In the genomic region with DNA sequence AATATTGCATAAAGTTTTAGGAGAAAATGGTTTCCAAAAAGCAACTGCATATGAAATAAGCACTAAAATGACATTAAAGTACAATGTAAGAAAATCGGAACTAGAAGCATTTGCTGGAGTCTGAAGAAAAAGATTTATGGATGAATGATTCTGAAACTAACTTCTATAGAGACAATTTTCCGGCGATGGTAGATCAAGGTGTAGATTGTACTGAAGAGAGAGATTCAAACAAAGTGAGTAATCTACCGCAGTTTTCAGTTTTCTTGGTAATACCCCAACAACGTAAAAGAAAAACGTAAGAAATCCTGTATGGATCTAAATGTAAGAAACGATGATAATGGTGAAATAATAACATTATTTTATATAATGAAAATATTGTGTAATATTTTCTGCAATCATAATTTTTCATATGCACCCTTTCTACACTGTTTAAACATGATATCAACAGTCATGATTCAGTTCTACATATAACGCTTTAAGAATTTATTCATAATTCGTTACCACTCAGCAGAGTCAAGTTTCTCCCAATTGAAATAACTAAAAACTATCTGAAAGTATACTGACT, we compare ENCODE assay signal across 11 cellular contexts. TPM values are rescaled to one million over a fixed set of nuclear protein-coding genes. Genes with fewer than 3 reads are reported as not detected.
DNase-seq lines count a peak whose midpoint lies in the region; ATAC-seq and TF ChIP-seq lines count a peak whose summit lies in the region.
"Had no signal": no experiment of that assay in that cellular context is flagged by ENCODE, and none has a peak within 500 bp of the region (broad histone marks: within the 10 kb centered on the region; RNA-seq: fewer than 3 reads in every experiment).

No MANE protein-coding gene starts in this region.

- TSS peak; percentile 35 for BruUV-seq in MCF 10A (replicated peaks; lab: Mats Ljungman, UMichigan)
- no TSS peak for BruUV-seq in mammary epithelial cell (replicated peaks; lab: Mats Ljungman, UMichigan)

- no peak overlapping the region for H2AFZ ChIP-seq in mammary epithelial cell (ENCODE audit: low read depth, low read length)

- no peaks in the 10 kb centered on the region for H3K36me3 Mint-ChIP-seq in MCF 10A (ENCODE audit: insufficient read depth, unreplicated experiment)
- peaks cover 5% of the 10 kb centered on the region for H3K36me3 Mint-ChIP-seq in activated T-helper 2 cell treated with anti-CD3 and anti-CD28 coated beads, Interferon-gamma antibody, Interleukin-2, Interleukin-4, amounts not matched to agents 10 μg/mL and 5 μg/mL and 100 μg/mL, durations not matched to agents 14 hours and 24 hours and 36 hours (ENCODE audit: low read depth)
- H3K36me3 Mint-ChIP-seq in type B pancreatic cell: no peaks in the 10 kb centered on the region

- intact Hi-C loops in MCF 10A (cut with micrococcal nuclease): no loop called here
- intact Hi-C loops in mammary epithelial cell (cut with micrococcal nuclease): loop anchor here (2.0 kb wide), 1 partner anchor 15 kb away; no protein-coding TSS in a partner anchor
- intact Hi-C loops in activated T-helper 2 cell treated with anti-CD3 and anti-CD28 coated beads, Interferon-gamma antibody, Interleukin-2, Interleukin-4, amounts not matched to agents 10 μg/mL and 5 μg/mL and 100 μg/mL, durations not matched to agents 14 hours and 24 hours and 36 hours (cut with micrococcal nuclease): loop anchor here (2.0 to 5.0 kb wide), 2 partner anchors 45 to 100 kb away; a partner anchor contains a TSS
- intact Hi-C loops in lower lobe of right lung (cut with DNase I): no loop called here

- H3K27me3 ChIP-seq in mammary epithelial cell (ENCODE audit: insufficient read depth, low read length) (no peaks in the 10 kb centered on the region), lower lobe of right lung (ENCODE audit: low read depth) (no peaks in the 10 kb centered on the region)
- H3K27me3 ChIP-seq: BE2C had no signal

- no peak for ATAC-seq in lower lobe of right lung

- no peaks in the 10 kb centered on the region for H3K36me3 ChIP-seq in mammary epithelial cell (ENCODE audit: insufficient read depth, low read length)
- no peaks in the 10 kb centered on the region for H3K36me3 ChIP-seq in lower lobe of right lung
- H3K36me3 ChIP-seq: BE2C, HAP-1 had no signal

- H3K4me1 Mint-ChIP-seq in MCF 10A (ENCODE audit: insufficient read depth, unreplicated experiment) (peaks cover 5% of the 10 kb centered on the region), type B pancreatic cell (ENCODE audit: unreplicated experiment) (peaks cover 11% of the 10 kb centered on the region)
- H3K4me1 Mint-ChIP-seq in activated T-helper 2 cell treated with anti-CD3 and anti-CD28 coated beads, Interferon-gamma antibody, Interleukin-2, Interleukin-4, amounts not matched to agents 10 μg/mL and 5 μg/mL and 100 μg/mL, durations not matched to agents 14 hours and 24 hours and 36 hours (ENCODE audit: low read depth): peaks cover 34% of the 10 kb centered on the region

- H3K4me2 ChIP-seq in mammary epithelial cell (ENCODE audit: insufficient read depth, low read depth, low read length): no peak overlapping the region

- POLR2A ChIA-PET in MCF 10A (lab: Yijun Ruan, JAX): interaction anchor here (0.7 to 1.8 kb wide), 2 partner anchors 15 to 115 kb away, joined by 3 to 6 read pairs; no protein-coding TSS in a partner anchor
- POLR2A ChIA-PET in GM10248 (lab: Yijun Ruan, JAX): no interaction called here

- TF ChIP-seq CTCF in MCF 10A (IDR thresholded peaks at IDR 0.05; ENCODE audit: unreplicated experiment): no peak
- no peak for TF ChIP-seq CTCF in mammary epithelial cell (conservative IDR thresholded peaks at IDR 0.05 in 1 of 2, IDR thresholded peaks at IDR 0.05 in 1 of 2; ENCODE audit: extremely low read depth in 1 of 2, insufficient read depth in 1 of 2, low read depth in 1 of 2, low read length in 2 of 2)
- TF ChIP-seq CTCF in type B pancreatic cell (conservative IDR thresholded peaks at IDR 0.05): no peak
- TF ChIP-seq CTCF in lower lobe of right lung (IDR thresholded peaks at IDR 0.05): no peak
- TF ChIP-seq CTCF in GM10248 (IDR thresholded peaks at IDR 0.05; ENCODE audit: control extremely low read depth, extremely low read depth, low read depth, missing control alignments): no peak

- peaks cover 3% of the 10 kb centered on the region for H3K9me3 ChIP-seq in mammary epithelial cell (replicated peaks; ENCODE audit: insufficient read depth, low read length)
- no peaks in the 10 kb centered on the region for H3K9me3 ChIP-seq in lower lobe of right lung
- H3K9me3 ChIP-seq: BE2C, HAP-1 had no signal

- H3K9me3 Mint-ChIP-seq in MCF 10A (ENCODE audit: unreplicated experiment) (no peaks in the 10 kb centered on the region), type B pancreatic cell (peaks cover 12% of the 10 kb centered on the region)
- no peaks in the 10 kb centered on the region for H3K9me3 Mint-ChIP-seq in activated T-helper 2 cell treated with anti-CD3 and anti-CD28 coated beads, Interferon-gamma antibody, Interleukin-2, Interleukin-4, amounts not matched to agents 10 μg/mL and 5 μg/mL and 100 μg/mL, durations not matched to agents 14 hours and 24 hours and 36 hours

- WGBS in mammary epithelial cell (ENCODE audit: low coverage, missing lambda C conversion rate): 96% methylated on average over 9 of the region's 9 CpGs

- H3K27ac ChIP-seq in mammary epithelial cell (ENCODE audit: insufficient read depth, low read depth, low read length) (no peak overlapping the region), lower lobe of right lung (no peak overlapping the region)

- H3K4me3 ChIP-seq in mammary epithelial cell (replicated peaks in 1 of 3; ENCODE audit: insufficient read depth in 1 of 3, low read depth in 2 of 3, low read length in 3 of 3) (no peak overlapping the region), lower lobe of right lung (no peak overlapping the region)
- H3K4me3 ChIP-seq: HAP-1 had no signal

- H3K9ac ChIP-seq in mammary epithelial cell (ENCODE audit: insufficient read depth, low read length): no peak overlapping the region

- H3K27ac Mint-ChIP-seq in MCF 10A (ENCODE audit: low read depth, unreplicated experiment) (no peak overlapping the region), type B pancreatic cell (no peak overlapping the region)
- peak overlapping the region; percentile 84 for H3K27ac Mint-ChIP-seq in activated T-helper 2 cell treated with anti-CD3 and anti-CD28 coated beads, Interferon-gamma antibody, Interleukin-2, Interleukin-4, amounts not matched to agents 10 μg/mL and 5 μg/mL and 100 μg/mL, durations not matched to agents 14 hours and 24 hours and 36 hours

- H4K20me1 ChIP-seq in mammary epithelial cell (ENCODE audit: insufficient read depth, low read length): no peaks in the 10 kb centered on the region

- H3K4me3 Mint-ChIP-seq in MCF 10A (ENCODE audit: unreplicated experiment) (peak overlapping the region; percentile 81), type B pancreatic cell (peak overlapping the region; percentile 85)
- peak overlapping the region; percentile 79 for H3K4me3 Mint-ChIP-seq in activated T-helper 2 cell treated with anti-CD3 and anti-CD28 coated beads, Interferon-gamma antibody, Interleukin-2, Interleukin-4, amounts not matched to agents 10 μg/mL and 5 μg/mL and 100 μg/mL, durations not matched to agents 14 hours and 24 hours and 36 hours (ENCODE audit: low read depth)

- dilution Hi-C loops in mammary epithelial cell (cut with HindIII; ENCODE audit: low sequenced_read_pairs): no loop called here

- DNase-seq in MCF 10A (ENCODE audit: unreplicated experiment): no peak
- DNase-seq in mammary epithelial cell: no peak
- no peak for DNase-seq in activated T-helper 2 cell treated with anti-CD3 and anti-CD28 coated beads, Interferon-gamma antibody, Interleukin-2, Interleukin-4, amounts not matched to agents 10 μg/mL and 5 μg/mL and 100 μg/mL, durations not matched to agents 14 hours and 24 hours and 36 hours (ENCODE audit: low spot score)
- DNase-seq in type B pancreatic cell (ENCODE audit: extremely low spot score, unreplicated experiment): no peak
- DNase-seq in lower lobe of right lung: no peak
- DNase-seq in GM10248 (ENCODE audit: extremely low spot score): no peak
- DNase-seq: BE2C, KBM-7, SIG-M5 had no signal

- H3K79me2 ChIP-seq in mammary epithelial cell (ENCODE audit: insufficient read depth, low read length): peaks cover 19% of the 10 kb centered on the region

- H3K27me3 Mint-ChIP-seq in MCF 10A (ENCODE audit: insufficient read depth, unreplicated experiment): peaks cover 8% of the 10 kb centered on the region
- H3K27me3 Mint-ChIP-seq in activated T-helper 2 cell treated with anti-CD3 and anti-CD28 coated beads, Interferon-gamma antibody, Interleukin-2, Interleukin-4, amounts not matched to agents 10 μg/mL and 5 μg/mL and 100 μg/mL, durations not matched to agents 14 hours and 24 hours and 36 hours (ENCODE audit: low read depth): peaks cover 7% of the 10 kb centered on the region
- peaks cover 14% of the 10 kb centered on the region for H3K27me3 Mint-ChIP-seq in type B pancreatic cell

- in situ Hi-C loops in mammary epithelial cell (cut with MboI; ENCODE audit: low sequenced_read_pairs in 2 of 2): no loop called here

- CTCF ChIA-PET in MCF 10A (lab: Yijun Ruan, JAX) (interaction anchor here (0.6 to 1.4 kb wide), 2 partner anchors 10 to 22 kb away, joined by 4 read pairs; no protein-coding TSS in a partner anchor), mammary epithelial cell (lab: Charles Lee; ENCODE audit: low non-redundant PET) (no interaction called here), GM10248 (lab: Yijun Ruan, JAX) (no interaction called here)

- peaks cover 9% of the 10 kb centered on the region for H3K4me1 ChIP-seq in mammary epithelial cell (ENCODE audit: insufficient read depth, low read length)
- peaks cover 21% of the 10 kb centered on the region for H3K4me1 ChIP-seq in lower lobe of right lung

RNA-seq across cellular contexts. Expression of a gene that starts 1.8 kb away (rescaled TPM):
- 6.3 and 9.0 TPM in 2 replicates for total RNA-seq in MCF 10A (2022)
- total RNA-seq in mammary epithelial cell: 1 to 10 TPM; 5.7 to 8.0 TPM
- 8.3 TPM for polyA plus RNA-seq in mammary epithelial cell
- 6.6 TPM for polyA minus RNA-seq in mammary epithelial cell
- total RNA-seq in activated T-helper 2 cell treated with anti-CD3 and anti-CD28 coated beads, Interferon-gamma antibody, Interleukin-2, Interleukin-4, amounts not matched to agents 10 μg/mL and 5 μg/mL and 100 μg/mL, durations not matched to agents 14 hours and 24 hours and 36 hours: 7.7 and 10.7 TPM in 2 replicates
- 10.8 and 12.9 TPM in 2 replicates for total RNA-seq in type B pancreatic cell (ENCODE audit: low replicate concordance)
- 7.1 TPM for total RNA-seq in lower lobe of right lung

RNA-seq across cellular contexts. Expression of a gene that starts 11.2 kb away (rescaled TPM):
- total RNA-seq in MCF 10A (2022) (not detected in 2 replicates), mammary epithelial cell (not detected), type B pancreatic cell (ENCODE audit: low replicate concordance) (0.05 TPM in 1 of 2 replicates, not detected in the other), lower lobe of right lung (not detected)
- not detected for polyA plus RNA-seq in mammary epithelial cell
- not detected for polyA minus RNA-seq in mammary epithelial cell
- not detected in 2 replicates for total RNA-seq in activated T-helper 2 cell treated with anti-CD3 and anti-CD28 coated beads, Interferon-gamma antibody, Interleukin-2, Interleukin-4, amounts not matched to agents 10 μg/mL and 5 μg/mL and 100 μg/mL, durations not matched to agents 14 hours and 24 hours and 36 hours
- total RNA-seq: activated CD8-positive, alpha-beta memory T cell treated with anti-CD3 and anti-CD28 coated beads for 36 hours had no signal

RNA-seq across cellular contexts. Expression of a gene that starts 15.9 kb away (rescaled TPM):
- 16.7 and 17.8 TPM in 2 replicates for total RNA-seq in MCF 10A (2022)
- total RNA-seq in mammary epithelial cell: 10 to 100 TPM; 14.3 to 16.0 TPM
- 14.5 TPM for polyA plus RNA-seq in mammary epithelial cell
- 17.7 TPM for polyA minus RNA-seq in mammary epithelial cell
- 20.7 and 21.0 TPM in 2 replicates for total RNA-seq in activated T-helper 2 cell treated with anti-CD3 and anti-CD28 coated beads, Interferon-gamma antibody, Interleukin-2, Interleukin-4, amounts not matched to agents 10 μg/mL and 5 μg/mL and 100 μg/mL, durations not matched to agents 14 hours and 24 hours and 36 hours
- total RNA-seq in type B pancreatic cell (ENCODE audit: low replicate concordance): 22.6 and 36.9 TPM in 2 replicates
- total RNA-seq in lower lobe of right lung: 26.8 TPM

RNA-seq across cellular contexts. Expression of a gene that starts 44.8 kb away (rescaled TPM):
- 12.7 and 19.9 TPM in 2 replicates for total RNA-seq in MCF 10A (2022)
- total RNA-seq in mammary epithelial cell: 10 to 100 TPM in 1 of 2 donors, under 1 TPM in 1; 0.67 to 22.3 TPM
- 16.0 TPM for polyA plus RNA-seq in mammary epithelial cell
- polyA minus RNA-seq in mammary epithelial cell: 14.0 TPM
- total RNA-seq in activated T-helper 2 cell treated with anti-CD3 and anti-CD28 coated beads, Interferon-gamma antibody, Interleukin-2, Interleukin-4, amounts not matched to agents 10 μg/mL and 5 μg/mL and 100 μg/mL, durations not matched to agents 14 hours and 24 hours and 36 hours: 46.1 and 47.7 TPM in 2 replicates
- 12.3 and 39.6 TPM in 2 replicates for total RNA-seq in type B pancreatic cell (ENCODE audit: low replicate concordance)
- total RNA-seq in lower lobe of right lung: 1.4 TPM

Comparison
In these comparisons a context has a peak if more than half of its experiments do, and no peak if none do; other contexts are left out.
1. intact Hi-C loops: an anchor here in mammary epithelial cell (2.0 kb wide) and activated T-helper 2 cell treated with anti-CD3 and anti-CD28 coated beads, Interferon-gamma antibody, Interleukin-2, Interleukin-4, amounts not matched to agents 10 μg/mL and 5 μg/mL and 100 μg/mL, durations not matched to agents 14 hours and 24 hours and 36 hours (2.0 to 5.0 kb wide); none called in MCF 10A and lower lobe of right lung.